In genomic region chr7:55254596-55255500, GRCh38 we compare ENCODE assay signal across 7 cellular contexts.
DNase-seq lines count a peak whose midpoint lies in the region; ATAC-seq, FAIRE-seq and TF ChIP-seq lines count a peak whose summit lies in the region.

No MANE protein-coding gene starts in this region.

- peak overlapping the region; percentile 85 for H3K4me3 Mint-ChIP-seq in central memory CD8-positive, alpha-beta T cell

- peak; percentile 18 for DNase-seq in NCI-H2029 treated with DMSO at 0.1 percent for 48 hours (lab: John Stamatoyannopoulos, UW)
- peak; percentile 17 to 47 for DNase-seq in central memory CD8-positive, alpha-beta T cell (ENCODE audit: low spot score in 2 of 2)
- DNase-seq in keratinocyte (ENCODE audit: low read depth, low spot score) = no peak
- DNase-seq in stimulated activated CD4-positive, alpha-beta T cell treated with anti-CD3 and anti-CD28 coated beads, Interleukin-12 subunit alpha, Interleukin-12 subunit beta, amount 100 ng/mL, for 4 hours = peak; percentile 67

- no peaks in the 10 kb centered on the region for H3K9me1 ChIP-seq in keratinocyte (ENCODE audit: control insufficient read depth, extremely low read depth, insufficient read depth, low read length)

- peaks cover 15% of the 10 kb centered on the region for H3K4me1 ChIP-seq in keratinocyte (ENCODE audit: control insufficient read depth, extremely low read depth, insufficient read depth, low read length)

- H3K9me3 Mint-ChIP-seq in central memory CD8-positive, alpha-beta T cell = no peaks in the 10 kb centered on the region

- FAIRE-seq in keratinocyte (lab: Jason Lieb, UNC) = no peak

- dilution Hi-C loops in keratinocyte (cut with MboI; ENCODE audit: extremely low pct_ligation_motif_present, low sequenced_read_pairs) = no loop called here

- H3K27me3 Mint-ChIP-seq in central memory CD8-positive, alpha-beta T cell = peaks cover 73% of the 10 kb centered on the region

- ATAC-seq in GM18508 (IDR thresholded peaks at IDR 0.05; ENCODE audit: insufficient read depth, unreplicated experiment) (peak; percentile 36), HG02938 (IDR thresholded peaks at IDR 0.05; ENCODE audit: unreplicated experiment) (peak; percentile 63)
- ATAC-seq in activated CD4-positive, CD25-positive, alpha-beta regulatory T cell treated with anti-CD3 and anti-CD28 coated beads, Interleukin-2, amount 50 U/mL, for 24 hours = peak; percentile 58 to 74
- peak; percentile 61 for ATAC-seq in central memory CD8-positive, alpha-beta T cell (replicated peaks; ENCODE audit: extremely low read depth, poor library complexity, severe bottlenecking)

- peak overlapping the region; percentile 65 for H3K9ac ChIP-seq in keratinocyte (ENCODE audit: control insufficient read depth, extremely low read depth, insufficient read depth, low read length)

- H3K27ac Mint-ChIP-seq in central memory CD8-positive, alpha-beta T cell (ENCODE audit: low read depth) = no peak overlapping the region

- peaks cover 9% of the 10 kb centered on the region for H3K27me3 ChIP-seq in keratinocyte (ENCODE audit: control insufficient read depth, extremely low read depth, insufficient read depth, low read length)

- TF ChIP-seq CTCF in keratinocyte (optimal IDR thresholded peaks at IDR 0.05 in 1 of 3, IDR thresholded peaks at IDR 0.05 in 1 of 3, conservative IDR thresholded peaks at IDR 0.05 in 1 of 3; ENCODE audit: extremely low read depth in 1 of 3, insufficient read depth in 2 of 3, low read length in 3 of 3) = peak; percentile 45 to 86 (median 85)

- H3K36me3 ChIP-seq in keratinocyte (ENCODE audit: control insufficient read depth in 2 of 2, extremely low read depth in 1 of 2, insufficient read depth in 2 of 2, low read length in 2 of 2) = no peaks in the 10 kb centered on the region

- peak overlapping the region; percentile 98 for H3K4me2 ChIP-seq in keratinocyte (ENCODE audit: control insufficient read depth, extremely low read depth, insufficient read depth, low read depth, low read length)

- H3K79me2 ChIP-seq in keratinocyte (ENCODE audit: control insufficient read depth, insufficient read depth, low read length) = no peaks in the 10 kb centered on the region

- H2AFZ ChIP-seq in keratinocyte (ENCODE audit: control insufficient read depth, low read length) = peak overlapping the region; percentile 89

- peaks cover 11% of the 10 kb centered on the region for H3K4me1 Mint-ChIP-seq in central memory CD8-positive, alpha-beta T cell

- no peaks in the 10 kb centered on the region for H4K20me1 ChIP-seq in keratinocyte (ENCODE audit: control insufficient read depth, extremely low read depth, insufficient read depth, low read length)

- H3K4me3 ChIP-seq in keratinocyte (ENCODE audit: control insufficient read depth in 2 of 3, extremely low read depth in 1 of 3, insufficient read depth in 2 of 3, low read depth in 1 of 3, low read length in 3 of 3) = peak overlapping the region; percentile 36 to 81 (median 69)

- H3K27ac ChIP-seq in keratinocyte (ENCODE audit: control insufficient read depth, insufficient read depth, low read length) = peak overlapping the region; percentile 28

- no peaks in the 10 kb centered on the region for H3K36me3 Mint-ChIP-seq in central memory CD8-positive, alpha-beta T cell (ENCODE audit: insufficient read depth)

- no peaks in the 10 kb centered on the region for H3K9me3 ChIP-seq in keratinocyte (ENCODE audit: control insufficient read depth, low read depth, low read length)
